In the genomic region with DNA sequence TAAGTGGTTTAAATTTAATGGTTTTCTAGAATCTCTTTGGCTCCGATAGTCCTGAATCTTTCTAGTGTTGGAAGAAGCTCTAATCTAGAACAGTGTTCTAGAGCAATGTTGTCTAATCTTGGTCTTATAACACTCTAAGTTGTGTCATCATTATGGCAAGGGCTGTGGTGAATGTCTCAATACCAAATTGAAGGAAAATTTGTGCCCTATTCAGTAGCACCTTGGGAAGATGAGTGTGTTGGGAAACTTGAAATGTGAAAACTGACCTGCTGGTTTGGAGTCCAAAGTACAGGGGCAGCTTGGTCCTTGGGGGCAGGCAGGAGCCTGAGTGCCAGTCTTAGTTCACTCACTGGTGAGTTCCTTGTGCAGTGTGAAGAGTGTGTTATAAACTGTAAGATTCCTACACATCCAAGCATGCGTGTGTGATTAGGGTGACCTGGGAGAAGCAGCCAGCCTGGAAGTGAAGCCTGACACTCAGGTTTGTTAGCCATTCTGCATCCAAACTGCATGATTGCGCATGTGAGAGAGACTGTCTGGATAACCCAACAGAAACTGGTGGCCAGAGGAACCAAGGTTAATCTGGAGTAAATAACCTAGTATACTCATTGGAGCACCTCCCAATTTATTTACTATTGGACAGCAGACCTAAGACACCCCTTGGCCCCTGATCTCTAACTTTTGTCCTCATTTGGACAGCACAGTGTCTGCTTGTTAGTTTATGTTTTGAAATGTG, we compare ENCODE assay signal across 1 cellular context.
TF ChIP-seq lines count a peak whose summit lies in the region.

No MANE protein-coding gene starts in this region.

TF ChIP-seq in liver, 16 proteins besides CTCF, POLR2A, EP300 and RAD21 (continued from another document):
- TF ChIP-seq, protein P1, sequence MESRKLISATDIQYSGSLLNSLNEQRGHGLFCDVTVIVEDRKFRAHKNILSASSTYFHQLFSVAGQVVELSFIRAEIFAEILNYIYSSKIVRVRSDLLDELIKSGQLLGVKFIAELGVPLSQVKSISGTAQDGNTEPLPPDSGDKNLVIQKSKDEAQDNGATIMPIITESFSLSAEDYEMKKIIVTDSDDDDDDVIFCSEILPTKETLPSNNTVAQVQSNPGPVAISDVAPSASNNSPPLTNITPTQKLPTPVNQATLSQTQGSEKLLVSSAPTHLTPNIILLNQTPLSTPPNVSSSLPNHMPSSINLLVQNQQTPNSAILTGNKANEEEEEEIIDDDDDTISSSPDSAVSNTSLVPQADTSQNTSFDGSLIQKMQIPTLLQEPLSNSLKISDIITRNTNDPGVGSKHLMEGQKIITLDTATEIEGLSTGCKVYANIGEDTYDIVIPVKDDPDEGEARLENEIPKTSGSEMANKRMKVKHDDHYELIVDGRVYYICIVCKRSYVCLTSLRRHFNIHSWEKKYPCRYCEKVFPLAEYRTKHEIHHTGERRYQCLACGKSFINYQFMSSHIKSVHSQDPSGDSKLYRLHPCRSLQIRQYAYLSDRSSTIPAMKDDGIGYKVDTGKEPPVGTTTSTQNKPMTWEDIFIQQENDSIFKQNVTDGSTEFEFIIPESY (IDR thresholded peaks at IDR 0.05): peak; percentile 39
- TF ChIP-seq GABPA (IDR thresholded peaks at IDR 0.05 in 1 of 2, conservative IDR thresholded peaks at IDR 0.05 in 1 of 2) (no peak), MAX (IDR thresholded peaks at IDR 0.05) (peak; percentile 48), FOXA1 (IDR thresholded peaks at IDR 0.05) (peak; percentile 31), EGR1 (IDR thresholded peaks at IDR 0.05; ENCODE audit: low read depth in 2 of 2) (no peak), HNF4G (IDR thresholded peaks at IDR 0.05) (peak; percentile 60), RXRA (IDR thresholded peaks at IDR 0.05) (peak; percentile 90 to 91), TAF1 (conservative IDR thresholded peaks at IDR 0.05) (no peak)
- TF ChIP-seq, protein P2, sequence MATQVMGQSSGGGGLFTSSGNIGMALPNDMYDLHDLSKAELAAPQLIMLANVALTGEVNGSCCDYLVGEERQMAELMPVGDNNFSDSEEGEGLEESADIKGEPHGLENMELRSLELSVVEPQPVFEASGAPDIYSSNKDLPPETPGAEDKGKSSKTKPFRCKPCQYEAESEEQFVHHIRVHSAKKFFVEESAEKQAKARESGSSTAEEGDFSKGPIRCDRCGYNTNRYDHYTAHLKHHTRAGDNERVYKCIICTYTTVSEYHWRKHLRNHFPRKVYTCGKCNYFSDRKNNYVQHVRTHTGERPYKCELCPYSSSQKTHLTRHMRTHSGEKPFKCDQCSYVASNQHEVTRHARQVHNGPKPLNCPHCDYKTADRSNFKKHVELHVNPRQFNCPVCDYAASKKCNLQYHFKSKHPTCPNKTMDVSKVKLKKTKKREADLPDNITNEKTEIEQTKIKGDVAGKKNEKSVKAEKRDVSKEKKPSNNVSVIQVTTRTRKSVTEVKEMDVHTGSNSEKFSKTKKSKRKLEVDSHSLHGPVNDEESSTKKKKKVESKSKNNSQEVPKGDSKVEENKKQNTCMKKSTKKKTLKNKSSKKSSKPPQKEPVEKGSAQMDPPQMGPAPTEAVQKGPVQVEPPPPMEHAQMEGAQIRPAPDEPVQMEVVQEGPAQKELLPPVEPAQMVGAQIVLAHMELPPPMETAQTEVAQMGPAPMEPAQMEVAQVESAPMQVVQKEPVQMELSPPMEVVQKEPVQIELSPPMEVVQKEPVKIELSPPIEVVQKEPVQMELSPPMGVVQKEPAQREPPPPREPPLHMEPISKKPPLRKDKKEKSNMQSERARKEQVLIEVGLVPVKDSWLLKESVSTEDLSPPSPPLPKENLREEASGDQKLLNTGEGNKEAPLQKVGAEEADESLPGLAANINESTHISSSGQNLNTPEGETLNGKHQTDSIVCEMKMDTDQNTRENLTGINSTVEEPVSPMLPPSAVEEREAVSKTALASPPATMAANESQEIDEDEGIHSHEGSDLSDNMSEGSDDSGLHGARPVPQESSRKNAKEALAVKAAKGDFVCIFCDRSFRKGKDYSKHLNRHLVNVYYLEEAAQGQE (IDR thresholded peaks at IDR 0.05): peak; percentile 41
